Comparison of ENCODE assay signal across 17 cellular contexts in the genomic region with DNA sequence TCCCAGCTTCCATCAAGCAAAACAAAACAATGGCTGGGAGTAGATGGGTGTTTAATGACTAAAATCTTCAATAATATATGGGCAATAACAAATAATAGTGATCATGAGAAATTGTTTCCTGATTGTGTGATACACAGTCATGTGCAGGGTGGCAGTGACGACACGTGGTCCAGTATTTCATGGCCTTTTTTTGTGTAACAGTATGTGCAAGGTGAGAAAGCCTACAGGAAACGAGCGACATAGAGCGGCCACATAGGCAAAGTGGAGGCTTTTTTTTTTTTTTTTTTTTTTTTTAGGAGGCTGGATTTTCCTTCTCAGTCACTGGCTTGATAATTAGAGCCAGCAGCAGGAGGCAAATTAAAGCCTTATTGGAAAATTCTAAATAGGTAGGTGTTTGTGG.
DNase-seq lines count a peak whose midpoint lies in the region; TF ChIP-seq lines count a peak whose summit lies in the region.
"Had no signal": no experiment of that assay in that cellular context is flagged by ENCODE, and none has a peak within 500 bp of the region (broad histone marks: within the 10 kb centered on the region; RNA-seq: fewer than 3 reads in every experiment).

No MANE protein-coding gene starts in this region.

- intact Hi-C loops in activated CD4-positive, alpha-beta T cell treated with anti-CD3 and anti-CD28 coated beads, Interleukin-2, amount 10 ng/mL, durations not matched to agents 24 days and 14 days (cut with micrococcal nuclease) = no loop called here
- intact Hi-C loops in activated T-helper 1 cell treated with anti-CD3 and anti-CD28 coated beads, Interleukin-12 subunit alpha, Interleukin-12 subunit beta, Interleukin-2, Interleukin-4 antibody, amounts not matched to agents 30 ng/mL and 10 ng/mL and 1 ng/mL, durations not matched to agents 14 hours and 24 hours and 36 hours (cut with micrococcal nuclease) = no loop called here

- no peaks in the 10 kb centered on the region for H3K79me1 ChIP-seq in mesendoderm (ENCODE audit: low read length)

- H3K23ac ChIP-seq in mesendoderm (ENCODE audit: low read length) = no peak overlapping the region

- no peaks in the 10 kb centered on the region for H3K36me3 Mint-ChIP-seq in brain
- no peaks in the 10 kb centered on the region for H3K36me3 Mint-ChIP-seq in activated CD4-positive, alpha-beta T cell treated with anti-CD3 and anti-CD28 coated beads, Interleukin-2, amount 10 ng/mL, durations not matched to agents 24 days and 14 days (ENCODE audit: low read depth)
- no peaks in the 10 kb centered on the region for H3K36me3 Mint-ChIP-seq in activated T-helper 1 cell treated with anti-CD3 and anti-CD28 coated beads, Interleukin-12 subunit alpha, Interleukin-12 subunit beta, Interleukin-2, Interleukin-4 antibody, amounts not matched to agents 30 ng/mL and 10 ng/mL and 1 ng/mL, durations not matched to agents 14 hours and 24 hours and 36 hours (ENCODE audit: low read depth)
- H3K36me3 Mint-ChIP-seq: CD8-positive, alpha-beta memory T cell had no signal

- no peaks in the 10 kb centered on the region for H3K4me1 ChIP-seq in mesendoderm (ENCODE audit: control insufficient read depth, low read depth, low read length)
- no peaks in the 10 kb centered on the region for H3K4me1 ChIP-seq in osteoblast (ENCODE audit: insufficient read depth, low read length)

- no peak overlapping the region for H3K56ac ChIP-seq in mesendoderm (ENCODE audit: low read length)

- peaks cover 0 to 2% (median 0%) of the 10 kb centered on the region in 5 experiments for H3K9me3 Mint-ChIP-seq in brain
- H3K9me3 Mint-ChIP-seq in activated CD4-positive, alpha-beta T cell treated with anti-CD3 and anti-CD28 coated beads, Interleukin-2, amount 10 ng/mL, durations not matched to agents 24 days and 14 days = no peaks in the 10 kb centered on the region
- H3K9me3 Mint-ChIP-seq in activated T-helper 1 cell treated with anti-CD3 and anti-CD28 coated beads, Interleukin-12 subunit alpha, Interleukin-12 subunit beta, Interleukin-2, Interleukin-4 antibody, amounts not matched to agents 30 ng/mL and 10 ng/mL and 1 ng/mL, durations not matched to agents 14 hours and 24 hours and 36 hours = no peaks in the 10 kb centered on the region
- H3K9me3 Mint-ChIP-seq: CD8-positive, alpha-beta memory T cell had no signal

- H3K4ac ChIP-seq in mesendoderm (ENCODE audit: low read depth, low read length) = no peak overlapping the region

- H3K4me3 Mint-ChIP-seq in brain = no peak overlapping the region
- no peak overlapping the region for H3K4me3 Mint-ChIP-seq in activated CD4-positive, alpha-beta T cell treated with anti-CD3 and anti-CD28 coated beads, Interleukin-2, amount 10 ng/mL, durations not matched to agents 24 days and 14 days
- H3K4me3 Mint-ChIP-seq in activated T-helper 1 cell treated with anti-CD3 and anti-CD28 coated beads, Interleukin-12 subunit alpha, Interleukin-12 subunit beta, Interleukin-2, Interleukin-4 antibody, amounts not matched to agents 30 ng/mL and 10 ng/mL and 1 ng/mL, durations not matched to agents 14 hours and 24 hours and 36 hours = no peak overlapping the region
- H3K4me3 Mint-ChIP-seq: CD8-positive, alpha-beta memory T cell had no signal

- no peak for TF ChIP-seq CTCF in brain (conservative IDR thresholded peaks at IDR 0.05)
- no peak for TF ChIP-seq CTCF in osteoblast (IDR thresholded peaks at IDR 0.05; ENCODE audit: extremely low read depth, low read depth, low read length)

- H3K18ac ChIP-seq in mesendoderm (ENCODE audit: low read length) = no peak overlapping the region

- no peaks in the 10 kb centered on the region for H3K27me3 ChIP-seq in mesendoderm (ENCODE audit: insufficient read depth, low read length, poor library complexity)
- no peaks in the 10 kb centered on the region for H3K27me3 ChIP-seq in osteoblast (ENCODE audit: insufficient read depth, low read length)
- H3K27me3 ChIP-seq: BLaER1 had no signal

- H2BK120ac ChIP-seq in mesendoderm (ENCODE audit: low read depth, low read length) = no peak overlapping the region

- no peak overlapping the region for H2BK15ac ChIP-seq in mesendoderm (replicated peaks; ENCODE audit: low read depth)

- H4K8ac ChIP-seq in mesendoderm (ENCODE audit: low read depth, low read length) = peak overlapping the region; percentile 39

- no peaks in the 10 kb centered on the region for H3K36me3 ChIP-seq in mesendoderm (ENCODE audit: control insufficient read depth, insufficient read depth, low read length)
- no peaks in the 10 kb centered on the region for H3K36me3 ChIP-seq in osteoblast (ENCODE audit: insufficient read depth, low read length)
- H3K36me3 ChIP-seq: BLaER1 had no signal

- H3K4me1 Mint-ChIP-seq in brain = peaks cover 56% of the 10 kb centered on the region
- no peaks in the 10 kb centered on the region for H3K4me1 Mint-ChIP-seq in activated CD4-positive, alpha-beta T cell treated with anti-CD3 and anti-CD28 coated beads, Interleukin-2, amount 10 ng/mL, durations not matched to agents 24 days and 14 days
- no peaks in the 10 kb centered on the region for H3K4me1 Mint-ChIP-seq in activated T-helper 1 cell treated with anti-CD3 and anti-CD28 coated beads, Interleukin-12 subunit alpha, Interleukin-12 subunit beta, Interleukin-2, Interleukin-4 antibody, amounts not matched to agents 30 ng/mL and 10 ng/mL and 1 ng/mL, durations not matched to agents 14 hours and 24 hours and 36 hours (ENCODE audit: low read depth)
- H3K4me1 Mint-ChIP-seq: CD8-positive, alpha-beta memory T cell had no signal

- H3K27ac Mint-ChIP-seq in brain = peak overlapping the region in 3 of 5 experiments; percentile 2 to 78 (median 4)
- no peak overlapping the region for H3K27ac Mint-ChIP-seq in activated CD4-positive, alpha-beta T cell treated with anti-CD3 and anti-CD28 coated beads, Interleukin-2, amount 10 ng/mL, durations not matched to agents 24 days and 14 days
- no peak overlapping the region for H3K27ac Mint-ChIP-seq in activated T-helper 1 cell treated with anti-CD3 and anti-CD28 coated beads, Interleukin-12 subunit alpha, Interleukin-12 subunit beta, Interleukin-2, Interleukin-4 antibody, amounts not matched to agents 30 ng/mL and 10 ng/mL and 1 ng/mL, durations not matched to agents 14 hours and 24 hours and 36 hours
- H3K27ac Mint-ChIP-seq: CD8-positive, alpha-beta memory T cell had no signal

- no peak overlapping the region for H2AK5ac ChIP-seq in mesendoderm (ENCODE audit: low read length)

- no peaks in the 10 kb centered on the region for H3K79me2 ChIP-seq in mesendoderm (ENCODE audit: control insufficient read depth, insufficient read depth, low read length)
- H3K79me2 ChIP-seq in osteoblast (ENCODE audit: insufficient read depth, low read length) = no peaks in the 10 kb centered on the region

- no peak overlapping the region for H3K9ac ChIP-seq in mesendoderm (ENCODE audit: low read length)
- H3K9ac ChIP-seq: BLaER1, GM23248 had no signal

- H3K27ac ChIP-seq in mesendoderm (ENCODE audit: low read depth, low read length) = no peak overlapping the region
- no peak overlapping the region for H3K27ac ChIP-seq in osteoblast (ENCODE audit: low read depth, low read length)
- H3K27ac ChIP-seq: BLaER1, GM23248 had no signal

- H2AFZ ChIP-seq in osteoblast (ENCODE audit: low read length) = no peak overlapping the region
- H2AFZ ChIP-seq: GM23248 had no signal

- peaks cover 3% of the 10 kb centered on the region for H3K27me3 Mint-ChIP-seq in brain
- peaks cover 17% of the 10 kb centered on the region for H3K27me3 Mint-ChIP-seq in activated CD4-positive, alpha-beta T cell treated with anti-CD3 and anti-CD28 coated beads, Interleukin-2, amount 10 ng/mL, durations not matched to agents 24 days and 14 days
- peaks cover 12% of the 10 kb centered on the region for H3K27me3 Mint-ChIP-seq in activated T-helper 1 cell treated with anti-CD3 and anti-CD28 coated beads, Interleukin-12 subunit alpha, Interleukin-12 subunit beta, Interleukin-2, Interleukin-4 antibody, amounts not matched to agents 30 ng/mL and 10 ng/mL and 1 ng/mL, durations not matched to agents 14 hours and 24 hours and 36 hours (ENCODE audit: insufficient read depth)

- WGBS in mesendoderm (ENCODE audit: extremely low coverage, insufficient coverage, low lambda C conversion rate) = no CpG with 5 or more reads among the region's 5 CpGs

- no peak overlapping the region for H3K4me2 ChIP-seq in mesendoderm (ENCODE audit: low read length)
- no peak overlapping the region for H3K4me2 ChIP-seq in osteoblast (ENCODE audit: insufficient read depth, low read length)
- H3K4me2 ChIP-seq: BLaER1 had no signal

- H3K4me3 ChIP-seq in mesendoderm (ENCODE audit: low read length) (no peak overlapping the region), osteoblast (ENCODE audit: insufficient read depth, low read length) (no peak overlapping the region)
- H3K4me3 ChIP-seq: BLaER1, GM23248 had no signal

- DNase-seq in NK-92 treated with Interleukin-12 subunit alpha and Interleukin-12 subunit beta, amount 100 ng/mL, for 24 hours (lab: John Stamatoyannopoulos, UW) = peak; percentile 40
- no peak for DNase-seq in NK-92 (lab: John Stamatoyannopoulos, UW; ENCODE audit: unreplicated experiment)
- no peak for DNase-seq in mesendoderm
- DNase-seq in osteoblast (ENCODE audit: insufficient read length, low spot score, missing footprints) = peak; percentile 15
- no peak for DNase-seq in activated CD4-positive, alpha-beta T cell treated with anti-CD3 and anti-CD28 coated beads, Interleukin-2, amount 10 ng/mL, durations not matched to agents 24 days and 14 days
- DNase-seq in activated T-helper 1 cell treated with anti-CD3 and anti-CD28 coated beads, Interleukin-12 subunit alpha, Interleukin-12 subunit beta, Interleukin-2, Interleukin-4 antibody, amounts not matched to agents 30 ng/mL and 10 ng/mL and 1 ng/mL, durations not matched to agents 14 hours and 24 hours and 36 hours (ENCODE audit: low spot score) = no peak
- DNase-seq in activated CD8-positive, alpha-beta memory T cell treated with anti-CD3 and anti-CD28 coated beads for 24 hours = no peak
- DNase-seq: 8988T; AML-193; Caco-2; CD8-positive, alpha-beta memory T cell; DND-41; GF-D8; GM23248; H7 had no signal

- H2BK5ac ChIP-seq in mesendoderm (ENCODE audit: low read length) = no peak overlapping the region

- no peak overlapping the region for H4K5ac ChIP-seq in mesendoderm (ENCODE audit: low read length)

- no peaks in the 10 kb centered on the region for H4K20me1 ChIP-seq in osteoblast (ENCODE audit: insufficient read depth, low read length)
- H4K20me1 ChIP-seq: BLaER1 had no signal

- H3K9me3 ChIP-seq in osteoblast (ENCODE audit: low read depth, low read length) = no peaks in the 10 kb centered on the region
- H3K9me3 ChIP-seq: Caco-2 had no signal

Comparison
In these comparisons a context has a peak if more than half of its experiments do, and no peak if none do; other contexts are left out.
1. DNase-seq: peak in NK-92 treated with Interleukin-12 subunit alpha and Interleukin-12 subunit beta, amount 100 ng/mL, for 24 hours (single experiment) and osteoblast (single experiment); none in NK-92 (single experiment), mesendoderm (single experiment), activated CD4-positive, alpha-beta T cell treated with anti-CD3 and anti-CD28 coated beads, Interleukin-2, amount 10 ng/mL, durations not matched to agents 24 days and 14 days (single experiment), activated T-helper 1 cell treated with anti-CD3 and anti-CD28 coated beads, Interleukin-12 subunit alpha, Interleukin-12 subunit beta, Interleukin-2, Interleukin-4 antibody, amounts not matched to agents 30 ng/mL and 10 ng/mL and 1 ng/mL, durations not matched to agents 14 hours and 24 hours and 36 hours (single experiment) and activated CD8-positive, alpha-beta memory T cell treated with anti-CD3 and anti-CD28 coated beads for 24 hours (single experiment).
2. H3K27ac Mint-ChIP-seq: peak in brain (3 of 5); none in activated CD4-positive, alpha-beta T cell treated with anti-CD3 and anti-CD28 coated beads, Interleukin-2, amount 10 ng/mL, durations not matched to agents 24 days and 14 days (single experiment) and activated T-helper 1 cell treated with anti-CD3 and anti-CD28 coated beads, Interleukin-12 subunit alpha, Interleukin-12 subunit beta, Interleukin-2, Interleukin-4 antibody, amounts not matched to agents 30 ng/mL and 10 ng/mL and 1 ng/mL, durations not matched to agents 14 hours and 24 hours and 36 hours (single experiment).